Comparison of ENCODE assay signal across 22 cellular contexts in the genomic region with DNA sequence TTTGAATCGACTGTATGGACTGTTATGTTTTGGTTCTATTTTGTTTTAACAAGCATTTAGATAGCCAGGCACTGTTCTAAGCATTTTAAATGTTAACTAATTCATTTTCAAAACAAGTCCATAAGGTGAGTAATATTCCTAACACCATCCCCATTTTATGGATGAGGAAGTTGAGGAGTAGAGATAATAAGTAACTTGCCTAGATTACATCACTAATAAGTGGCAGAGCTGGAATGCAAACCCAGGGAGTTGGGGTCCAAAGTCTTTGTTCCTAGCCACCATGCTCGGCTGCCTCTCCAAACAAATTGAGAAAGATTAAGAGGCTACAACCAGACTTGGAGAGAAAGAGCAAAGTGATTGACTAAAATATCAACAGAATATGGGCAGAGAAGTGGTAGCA. TPM values are rescaled to one million over a fixed set of nuclear protein-coding genes. Genes with fewer than 3 reads are reported as not detected.
DNase-seq lines count a peak whose midpoint lies in the region; ATAC-seq, FAIRE-seq and TF ChIP-seq lines count a peak whose summit lies in the region.
"Had no signal": no experiment of that assay in that cellular context is flagged by ENCODE, and none has a peak within 500 bp of the region (broad histone marks: within the 10 kb centered on the region; RNA-seq: fewer than 3 reads in every experiment).

No MANE protein-coding gene starts in this region.

- intact Hi-C loops in Calu3 (cut with micrococcal nuclease; ENCODE audit: unreplicated experiment), result no loop called here
- intact Hi-C loops in HepG2 (cut with micrococcal nuclease; ENCODE audit: unreplicated experiment), result no loop called here

- H3K27ac ChIP-seq in hepatocyte (peak overlapping the region; percentile 20), HepG2 (ENCODE audit: extremely low read length, insufficient read depth, low read length) (peak overlapping the region; percentile 18), temporal lobe (ENCODE audit: low read depth, low read length) (peak overlapping the region; percentile 22)
- H3K27ac ChIP-seq: SJSA1 had no signal

- H3K4me3 ChIP-seq in hepatocyte (no peak overlapping the region), HepG2 (replicated peaks in 1 of 3; ENCODE audit: insufficient read depth in 1 of 3, low read depth in 2 of 3, low read length in 3 of 3) (no peak overlapping the region)
- H3K4me3 ChIP-seq: SJSA1 had no signal

- no peaks in the 10 kb centered on the region for H3K27me3 Mint-ChIP-seq in Calu3 (ENCODE audit: unreplicated experiment)

- no peaks in the 10 kb centered on the region for H3K27me3 ChIP-seq in hepatocyte
- no peaks in the 10 kb centered on the region for H3K27me3 ChIP-seq in HepG2 (ENCODE audit: control insufficient read depth in 1 of 2, insufficient read depth in 2 of 2, low read length in 2 of 2)
- H3K27me3 ChIP-seq: SJSA1 had no signal

- POLR2A ChIA-PET in HepG2 (lab: Yijun Ruan, JAX), result interaction anchor here (1.1 to 1.6 kb wide), 4 partner anchors 10 to 14 kb away, joined by 3 to 9 read pairs (median 4); a partner anchor contains a TSS

- no peak for TF ChIP-seq POLR2A in HepG2 (IDR thresholded peaks at IDR 0.05; ENCODE audit: insufficient read depth in 1 of 2, low read depth in 2 of 2, low read length in 2 of 2)

- in situ Hi-C loops in HepG2 (cut with HindIII; ENCODE audit: extremely low pct_ligation_motif_present, low pct_unique_long_range_greater_than_20kb), result no loop called here

- H3K9me2 ChIP-seq in hepatocyte (replicated peaks; ENCODE audit: insufficient read depth), result no peaks in the 10 kb centered on the region

- H3K79me2 ChIP-seq in hepatocyte (no peaks in the 10 kb centered on the region), HepG2 (ENCODE audit: insufficient read depth, low read length) (no peaks in the 10 kb centered on the region)

- H3K4me2 ChIP-seq in hepatocyte (peak overlapping the region; percentile 9), HepG2 (ENCODE audit: low read depth, low read length) (peak overlapping the region; percentile 21; the same call in 1 of the 2 replicates)

- H4K20me1 ChIP-seq in hepatocyte (ENCODE audit: insufficient read depth, poor library complexity, severe bottlenecking) (no peaks in the 10 kb centered on the region), HepG2 (ENCODE audit: insufficient read depth, low read length) (no peaks in the 10 kb centered on the region)

- H3K36me3 Mint-ChIP-seq in Calu3 (ENCODE audit: insufficient read depth, unreplicated experiment), result peaks cover 4% of the 10 kb centered on the region

- peak in 1 of 2 experiments; percentile 52; a peak in 2 of 4 replicates for TF ChIP-seq EP300 in HepG2 (IDR thresholded peaks at IDR 0.05; ENCODE audit: low read depth in 2 of 2, low read length in 2 of 2)
- TF ChIP-seq EP300 in HepG2 (CRISPR knock-in tag; IDR thresholded peaks at IDR 0.05; ENCODE audit: borderline replicate concordance), result no peak

- H3K4me3 Mint-ChIP-seq in Calu3 (ENCODE audit: low read depth, unreplicated experiment), result no peak overlapping the region

- no peak overlapping the region for H3K9ac ChIP-seq in HepG2 (ENCODE audit: insufficient read depth, low read depth, low read length)

- ATAC-seq in HepG2, result peak; percentile 82
- no peak for ATAC-seq in GM21717 (IDR thresholded peaks at IDR 0.05; ENCODE audit: unreplicated experiment)
- ATAC-seq: HCT116, PC-3, Right ventricle myocardium inferior had no signal

- BruUV-seq in Calu3 (replicated peaks; lab: Mats Ljungman, UMichigan) (no TSS peak), HepG2 (replicated peaks; lab: Mats Ljungman, UMichigan) (no TSS peak)

- no peaks in the 10 kb centered on the region for H3K9me3 ChIP-seq in hepatocyte (ENCODE audit: low read depth)
- no peaks in the 10 kb centered on the region for H3K9me3 ChIP-seq in HepG2 (ENCODE audit: low read length)
- H3K9me3 ChIP-seq: SJSA1 had no signal

- TF ChIP-seq RAD21 in HepG2 (CRISPR knock-in tag; IDR thresholded peaks at IDR 0.05), result 0 out of 2 replicates have a peak, but pooled peaks have one; percentile 9

- CTCF ChIA-PET in Calu3 (lab: Charles Lee), result no interaction called here
- CTCF ChIA-PET in HepG2 (lab: Yijun Ruan, JAX; ENCODE audit: low intra/inter-chr PET ratio, low total read pairs), result no interaction called here

- WGBS in hepatocyte (ENCODE audit: low lambda C conversion rate, missing lambda C conversion rate), result 66% methylated on average over 2 of the region's 2 CpGs
- 48% methylated on average over 2 of the region's 2 CpGs for WGBS in HepG2 (ENCODE audit: low lambda C conversion rate)

- TF ChIP-seq CTCF in Calu3 (IDR thresholded peaks at IDR 0.05; ENCODE audit: unreplicated experiment), result no peak
- no peak for TF ChIP-seq CTCF in hepatocyte (IDR thresholded peaks at IDR 0.05; ENCODE audit: poor library complexity)
- no peak for TF ChIP-seq CTCF in HepG2 (CRISPR knock-in tag; IDR thresholded peaks at IDR 0.05)

- peak; percentile 84 for FAIRE-seq in HepG2 (lab: Jason Lieb, UNC)
- FAIRE-seq: G401.6 had no signal

- H2AFZ ChIP-seq in hepatocyte, result no peak overlapping the region
- no peak overlapping the region for H2AFZ ChIP-seq in HepG2 (ENCODE audit: low read length)

- H3K27ac Mint-ChIP-seq in Calu3 (ENCODE audit: unreplicated experiment), result peak overlapping the region; percentile 24

- H3K36me3 ChIP-seq in hepatocyte (replicated peaks; ENCODE audit: insufficient read depth, low read depth) (no peaks in the 10 kb centered on the region), HepG2 (replicated peaks in 1 of 2; ENCODE audit: control insufficient read depth in 1 of 2, insufficient read depth in 2 of 2, low read length in 2 of 2) (no peaks in the 10 kb centered on the region)
- H3K36me3 ChIP-seq: SJSA1 had no signal

- H3K4me1 Mint-ChIP-seq in Calu3 (ENCODE audit: low read depth, unreplicated experiment), result peaks cover 15% of the 10 kb centered on the region

- H3K9me3 Mint-ChIP-seq in Calu3 (ENCODE audit: low read depth, unreplicated experiment), result no peaks in the 10 kb centered on the region

- peaks cover 5% of the 10 kb centered on the region for H3K4me1 ChIP-seq in hepatocyte (ENCODE audit: insufficient read depth)
- H3K4me1 ChIP-seq in HepG2 (ENCODE audit: insufficient read depth, low read length), result peaks cover 20% of the 10 kb centered on the region

- DNase-seq in Calu3 (no peak), hepatocyte (ENCODE audit: low spot score) (peak; percentile 38), HepG2 (ENCODE audit: low spot score) (peak; percentile 77), H4 (ENCODE audit: low spot score) (no peak), HuH-7.5 (ENCODE audit: low spot score) (no peak)
- DNase-seq: GOT3, Kasumi-1, NCI-H1092 treated with DMSO at 0.1 percent for 48 hours, NCI-H1436, NCI-H187, NCI-H2081 treated with DMSO at 0.1 percent for 48 hours, NCI-H2171 treated with DMSO at 0.1 percent for 48 hours, NCI-H446, NCI-H524 treated with DMSO at 0.1 percent for 48 hours, NCI-H774, PC-3 had no signal

RNA-seq across cellular contexts. Expression of a gene that starts 12.6 kb away (rescaled TPM):
- total RNA-seq in Calu3 (2022) (2.1 and 3.5 TPM in 2 replicates), hepatocyte (6.1 and 6.4 TPM in 2 replicates), HepG2 (2016; rRNA removed; fragmentation: Illumina TruSeq; extraction: Trizol) (0.60 and 0.73 TPM in 2 replicates), temporal lobe (14.0 TPM)
- polyA plus RNA-seq in hepatocyte (1.3 and 4.1 TPM in 2 replicates), HepG2 (2011; rRNA removed) (1.4 and 1.7 TPM in 2 replicates)
- 0.10 and 0.18 TPM in 2 replicates for total RNA-seq in HepG2 (2016; cell fraction: cytosol; rRNA removed; fragmentation: Illumina TruSeq; extraction: Trizol; ENCODE audit: low read depth)
- total RNA-seq in HepG2 (2016; cell fraction: insoluble cytoplasmic fraction; rRNA removed; fragmentation: Illumina TruSeq; extraction: Trizol), result 0.58 and 0.67 TPM in 2 replicates
- 0.55 and 0.65 TPM in 2 replicates for total RNA-seq in HepG2 (2016; cell fraction: membrane; rRNA removed; fragmentation: Illumina TruSeq; extraction: Trizol)
- total RNA-seq in HepG2 (2016; cell fraction: nucleus; rRNA removed; fragmentation: Illumina TruSeq; extraction: Trizol), result 0.69 and 0.87 TPM in 2 replicates
- 0.64 and 1.4 TPM in 2 replicates for polyA plus RNA-seq in HepG2 (2011; cell fraction: cytosol; rRNA removed)
- 0.84 and 0.88 TPM in 2 replicates for polyA plus RNA-seq in HepG2 (2011; cell fraction: nucleus; rRNA removed)
- 2.7 and 5.9 TPM in 2 replicates for polyA plus RNA-seq in HepG2 (2012)
- 0.03 and 0.14 TPM in 2 replicates for polyA plus RNA-seq in HepG2 (2016; cell fraction: cytosol; fragmentation: Illumina TruSeq; extraction: Trizol; ENCODE audit: low read depth)
- polyA plus RNA-seq in HepG2 (2016; cell fraction: insoluble cytoplasmic fraction; fragmentation: Illumina TruSeq; extraction: Trizol; ENCODE audit: low read depth), result 0.44 and 0.52 TPM in 2 replicates
- 0.10 and 0.26 TPM in 2 replicates for polyA plus RNA-seq in HepG2 (2016; cell fraction: membrane; fragmentation: Illumina TruSeq; extraction: Trizol; ENCODE audit: low read depth)
- polyA plus RNA-seq in HepG2 (2016; cell fraction: nucleus; fragmentation: Illumina TruSeq; extraction: Trizol; ENCODE audit: insufficient read depth, low read depth), result 0.57 and 0.77 TPM in 2 replicates
- polyA minus RNA-seq in HepG2 (2011; rRNA and poly(A)+ RNA removed; ENCODE audit: low replicate concordance), result 1.5 and 2.3 TPM in 2 replicates
- 1.7 and 3.1 TPM in 2 replicates for polyA minus RNA-seq in HepG2 (2011; cell fraction: cytosol; rRNA and poly(A)+ RNA removed)
- 2.6 TPM in 2 replicates for polyA minus RNA-seq in HepG2 (2011; cell fraction: nucleus; rRNA and poly(A)+ RNA removed)
- total RNA-seq in H4 (2014; rRNA removed; shearing (Covaris generic)), result 1.9 and 2.4 TPM in 2 replicates
- total RNA-seq: PC-3 had no signal

RNA-seq across cellular contexts. Expression of a gene that starts 12.6 kb away (rescaled TPM):
- total RNA-seq in Calu3 (2022) (68.7 and 70.8 TPM in 2 replicates), hepatocyte (91.6 and 97.0 TPM in 2 replicates), HepG2 (2016; rRNA removed; fragmentation: Illumina TruSeq; extraction: Trizol) (29.0 and 36.8 TPM in 2 replicates), temporal lobe (23.8 TPM)
- polyA plus RNA-seq in hepatocyte (77.5 and 89.9 TPM in 2 replicates), HepG2 (2011; rRNA removed) (44.1 and 51.4 TPM in 2 replicates)
- total RNA-seq in HepG2 (2016; cell fraction: cytosol; rRNA removed; fragmentation: Illumina TruSeq; extraction: Trizol; ENCODE audit: low read depth), result 5.8 and 7.3 TPM in 2 replicates
- total RNA-seq in HepG2 (2016; cell fraction: insoluble cytoplasmic fraction; rRNA removed; fragmentation: Illumina TruSeq; extraction: Trizol), result 34.8 and 35.1 TPM in 2 replicates
- total RNA-seq in HepG2 (2016; cell fraction: membrane; rRNA removed; fragmentation: Illumina TruSeq; extraction: Trizol), result 16.0 and 17.4 TPM in 2 replicates
- 46.4 and 47.1 TPM in 2 replicates for total RNA-seq in HepG2 (2016; cell fraction: nucleus; rRNA removed; fragmentation: Illumina TruSeq; extraction: Trizol)
- polyA plus RNA-seq in HepG2 (2011; cell fraction: cytosol; rRNA removed), result 25.4 and 42.2 TPM in 2 replicates
- 24.6 and 40.5 TPM in 2 replicates for polyA plus RNA-seq in HepG2 (2011; cell fraction: nucleus; rRNA removed)
- 41.4 and 67.4 TPM in 2 replicates for polyA plus RNA-seq in HepG2 (2012)
- polyA plus RNA-seq in HepG2 (2016; cell fraction: cytosol; fragmentation: Illumina TruSeq; extraction: Trizol; ENCODE audit: low read depth), result 7.0 and 10.6 TPM in 2 replicates
- polyA plus RNA-seq in HepG2 (2016; cell fraction: insoluble cytoplasmic fraction; fragmentation: Illumina TruSeq; extraction: Trizol; ENCODE audit: low read depth), result 26.2 and 27.5 TPM in 2 replicates
- 11.6 and 12.0 TPM in 2 replicates for polyA plus RNA-seq in HepG2 (2016; cell fraction: membrane; fragmentation: Illumina TruSeq; extraction: Trizol; ENCODE audit: low read depth)
- polyA plus RNA-seq in HepG2 (2016; cell fraction: nucleus; fragmentation: Illumina TruSeq; extraction: Trizol; ENCODE audit: insufficient read depth, low read depth), result 45.9 and 54.4 TPM in 2 replicates
- 38.5 and 99.7 TPM in 2 replicates for polyA minus RNA-seq in HepG2 (2011; rRNA and poly(A)+ RNA removed; ENCODE audit: low replicate concordance)
- polyA minus RNA-seq in HepG2 (2011; cell fraction: cytosol; rRNA and poly(A)+ RNA removed), result 28.8 and 30.0 TPM in 2 replicates
- polyA minus RNA-seq in HepG2 (2011; cell fraction: nucleus; rRNA and poly(A)+ RNA removed), result 91.0 and 93.1 TPM in 2 replicates
- total RNA-seq in H4 (2014; rRNA removed; shearing (Covaris generic)), result 32.8 and 43.4 TPM in 2 replicates

Comparison
In these comparisons a context has a peak if more than half of its experiments do, and no peak if none do; other contexts are left out.
1. DNase-seq: peak in hepatocyte (single experiment) and HepG2 (single experiment); none in Calu3 (single experiment), H4 (single experiment) and HuH-7.5 (single experiment).
2. Peak in every context shown above with its lines, with median percentiles within 50 percentile points of each other: H3K27ac ChIP-seq.